8 cellular contexts compared by ENCODE assay signal in the genomic region with DNA sequence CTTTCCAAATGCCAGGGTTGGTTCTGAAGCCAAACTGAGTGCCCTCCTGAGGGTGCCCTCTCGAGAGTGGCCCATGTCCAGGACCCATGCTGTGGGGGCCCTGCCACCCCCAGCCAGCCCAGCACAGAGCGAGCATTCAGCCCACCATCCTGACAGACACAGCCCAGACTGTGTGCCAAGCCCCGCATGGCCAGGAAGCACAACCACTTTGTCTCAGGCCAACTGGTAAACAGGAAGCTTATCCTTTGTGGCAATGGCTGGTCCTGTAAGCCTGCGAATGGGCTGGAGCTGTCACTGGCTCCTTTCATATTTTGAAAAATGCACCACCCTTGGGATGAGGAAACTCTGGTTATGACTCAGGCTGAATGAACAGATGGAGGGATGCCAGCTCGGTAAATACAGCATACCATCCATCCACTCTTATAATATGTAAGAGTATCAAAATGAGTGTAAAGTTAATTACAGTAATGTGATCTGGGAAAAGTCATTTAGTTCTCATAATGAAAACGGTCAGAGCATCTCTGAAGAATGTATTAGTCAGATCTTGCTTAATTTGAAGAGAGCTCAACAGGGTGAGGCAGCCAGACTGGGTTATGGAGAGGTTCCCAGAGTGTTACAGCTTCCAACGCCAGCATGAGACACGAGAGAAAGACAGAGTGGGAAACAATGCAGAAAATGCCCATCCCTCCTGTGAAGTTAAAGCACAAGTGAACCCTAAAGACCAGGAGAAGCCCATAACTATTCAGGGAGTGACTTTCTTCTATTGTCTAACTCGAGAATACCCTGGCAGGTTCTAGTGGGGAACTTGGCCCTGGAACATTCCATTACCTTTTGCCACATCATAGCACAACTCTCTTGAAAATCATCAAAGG.
A peak's percentile ranks its signal among the peaks of the same experiment; 100 is the strongest.
DNase-seq lines count a peak whose midpoint lies in the region; FAIRE-seq and TF ChIP-seq lines count a peak whose summit lies in the region.

No MANE protein-coding gene starts in this region.

- intact Hi-C loops in dendritic cell treated with granulocyte-macrophage colony-stimulating factor and Interleukin-4, amounts not matched to agents 40 ng/mL and 50 ng/mL, for 4 days (cut with micrococcal nuclease): no loop called here
- intact Hi-C loops in lower leg skin (cut with DNase I; ENCODE audit: low total_unique reads): no loop called here

- TF ChIP-seq POLR2A in H54 (IDR thresholded peaks at IDR 0.05; ENCODE audit: low read depth, low read length): peak; percentile 86
- no peak for TF ChIP-seq POLR2A in lower leg skin (IDR thresholded peaks at IDR 0.05)

- DNase-seq in Daoy (ENCODE audit: low read depth) (peak; percentile 100), H54 (ENCODE audit: insufficient read length, low spot score) (peak; percentile 71), NAMALWA (ENCODE audit: low spot score) (peak; percentile 25), UCSD-AML1 (lab: John Stamatoyannopoulos, UW; ENCODE audit: unreplicated experiment) (peak; percentile 27), lower leg skin (ENCODE audit: low spot score in 2 of 2) (peak; percentile 86 to 90), GM19238 (ENCODE audit: insufficient read length, low spot score) (no peak)
- peak; percentile 37 for DNase-seq in stimulated activated naive CD4-positive, alpha-beta T cell treated with Interleukin-2 at 50 U/mL for 16 hours (lab: John Stamatoyannopoulos, UW)

- H3K9me3 Mint-ChIP-seq in dendritic cell treated with granulocyte-macrophage colony-stimulating factor and Interleukin-4, amounts not matched to agents 40 ng/mL and 50 ng/mL, for 4 days: no peaks in the 10 kb centered on the region

- H3K4me1 Mint-ChIP-seq in dendritic cell treated with granulocyte-macrophage colony-stimulating factor and Interleukin-4, amounts not matched to agents 40 ng/mL and 50 ng/mL, for 4 days (ENCODE audit: low read depth): peaks cover 47% of the 10 kb centered on the region

- peak overlapping the region; percentile 55 for H3K27ac Mint-ChIP-seq in dendritic cell treated with granulocyte-macrophage colony-stimulating factor and Interleukin-4, amounts not matched to agents 40 ng/mL and 50 ng/mL, for 4 days

- WGBS in lower leg skin, 2 donors: 8 to 15% methylated on average over 9 of the region's 9 CpGs

- H3K4me3 ChIP-seq in lower leg skin (ENCODE audit: low read depth, poor library complexity, severe bottlenecking): no peak overlapping the region

- peaks cover 82% of the 10 kb centered on the region for H3K36me3 Mint-ChIP-seq in dendritic cell treated with granulocyte-macrophage colony-stimulating factor and Interleukin-4, amounts not matched to agents 40 ng/mL and 50 ng/mL, for 4 days (ENCODE audit: low read depth)

- no peak for TF ChIP-seq CTCF in lower leg skin (IDR thresholded peaks at IDR 0.05)

- H3K4me3 Mint-ChIP-seq in dendritic cell treated with granulocyte-macrophage colony-stimulating factor and Interleukin-4, amounts not matched to agents 40 ng/mL and 50 ng/mL, for 4 days: no peak overlapping the region

- H3K27me3 Mint-ChIP-seq in dendritic cell treated with granulocyte-macrophage colony-stimulating factor and Interleukin-4, amounts not matched to agents 40 ng/mL and 50 ng/mL, for 4 days: no peaks in the 10 kb centered on the region

- peak; percentile 65 for FAIRE-seq in H54 (lab: Jason Lieb, UNC)
